11 cellular contexts compared by ENCODE assay signal in genomic region chr6:148466158-148466557, GRCh38.
DNase-seq lines count a peak whose midpoint lies in the region; ATAC-seq and TF ChIP-seq lines count a peak whose summit lies in the region.
"Had no signal": no experiment of that assay in that cellular context is flagged by ENCODE, and none has a peak within 500 bp of the region (broad histone marks: within the 10 kb centered on the region; RNA-seq: fewer than 3 reads in every experiment).

No MANE protein-coding gene starts in this region.

- H3K4me1 ChIP-seq in tibial nerve: peaks cover 0 to 66% (median 14%) of the 10 kb centered on the region in 4 donors

- no peak for TF ChIP-seq CTCF in neural crest cell (conservative IDR thresholded peaks at IDR 0.05)
- peak in 1 of 5 experiments; percentile 8 for TF ChIP-seq CTCF in tibial nerve (IDR thresholded peaks at IDR 0.05)
- no peak for TF ChIP-seq CTCF in CD4-positive, alpha-beta T cell (IDR thresholded peaks at IDR 0.05)

- CTCF ChIA-PET in CD4-positive, alpha-beta T cell (lab: Charles Lee): no interaction called here

- DNase-seq in Right ventricle myocardium inferior (ENCODE audit: missing footprints): no peak
- no peak for DNase-seq in cardiac septum (ENCODE audit: low spot score)
- no peak for DNase-seq in neural crest cell (ENCODE audit: low read depth, low spot score)
- no peak for DNase-seq in tibial nerve (ENCODE audit: low spot score in 2 of 2)
- DNase-seq in CD4-positive, alpha-beta T cell: no peak
- DNase-seq: activated CD4-positive, alpha-beta T cell treated with anti-CD3 and anti-CD28 coated beads, Interleukin-2, amount 50 U/mL, for 4 hours; activated T-cell treated with anti-CD3 and anti-CD28 coated beads, Interleukin-2, amount 50 U/mL, for 72 hours; amniotic stem cell had no signal

- intact Hi-C loops in Right ventricle myocardium inferior (cut with DNase I): no loop called here
- intact Hi-C loops in cardiac septum (cut with DNase I): no loop called here
- intact Hi-C loops in CD4-positive, alpha-beta T cell (cut with DNase I, micrococcal nuclease): loop anchor here in 1 of 2 experiments (10.0 kb wide), 1 partner anchor 321 kb away; no protein-coding TSS in a partner anchor

- peaks cover 66% of the 10 kb centered on the region for H3K4me1 Mint-ChIP-seq in neural crest cell
- H3K4me1 Mint-ChIP-seq in CD4-positive, alpha-beta T cell (ENCODE audit: low read depth): no peaks in the 10 kb centered on the region

- H3K9me3 Mint-ChIP-seq in neural crest cell: no peaks in the 10 kb centered on the region
- H3K9me3 Mint-ChIP-seq in CD4-positive, alpha-beta T cell: no peaks in the 10 kb centered on the region
- H3K9me3 Mint-ChIP-seq: activated T-cell treated with anti-CD3 and anti-CD28 coated beads, Interleukin-2, amount 50 U/mL, for 72 hours had no signal

- peak overlapping the region; percentile 80 for H3K27ac ChIP-seq in cingulate gyrus (ENCODE audit: low read depth, low read length)
- H3K27ac ChIP-seq in tibial nerve: peak overlapping the region in 3 of 4 donors; percentile 25 to 81 (median 69)
- no peak overlapping the region for H3K27ac ChIP-seq in CD4-positive, alpha-beta T cell (ENCODE audit: low read depth, low read length)

- POLR2A ChIA-PET in CD4-positive, alpha-beta T cell (lab: Charles Lee): no interaction called here

- no peak overlapping the region for H3K27ac Mint-ChIP-seq in neural crest cell (ENCODE audit: unreplicated experiment)
- no peak overlapping the region for H3K27ac Mint-ChIP-seq in CD4-positive, alpha-beta T cell
- H3K27ac Mint-ChIP-seq: activated T-cell treated with anti-CD3 and anti-CD28 coated beads, Interleukin-2, amount 50 U/mL, for 72 hours had no signal

- H3K36me3 ChIP-seq in tibial nerve: no peaks in the 10 kb centered on the region

- no peaks in the 10 kb centered on the region for H3K27me3 ChIP-seq in tibial nerve
- peaks cover 5% of the 10 kb centered on the region for H3K27me3 ChIP-seq in CD4-positive, alpha-beta T cell (ENCODE audit: control insufficient read depth, insufficient read depth, low read length)

- H3K36me3 Mint-ChIP-seq in neural crest cell (ENCODE audit: low read depth): peaks cover 4% of the 10 kb centered on the region
- no peaks in the 10 kb centered on the region for H3K36me3 Mint-ChIP-seq in CD4-positive, alpha-beta T cell (ENCODE audit: low read depth)

- no peaks in the 10 kb centered on the region for H3K27me3 Mint-ChIP-seq in neural crest cell (ENCODE audit: low read depth)
- peaks cover 34% of the 10 kb centered on the region for H3K27me3 Mint-ChIP-seq in CD4-positive, alpha-beta T cell

- TF ChIP-seq POLR2A in tibial nerve (IDR thresholded peaks at IDR 0.05): no peak

- H3K4me3 ChIP-seq in tibial nerve: no peak overlapping the region

- ATAC-seq in Right ventricle myocardium inferior (peak; percentile 37), HG03460 (IDR thresholded peaks at IDR 0.05; ENCODE audit: unreplicated experiment) (no peak), GM19395 (IDR thresholded peaks at IDR 0.05; ENCODE audit: unreplicated experiment) (no peak)
- no peak for ATAC-seq in CD4-positive, alpha-beta T cell (ENCODE audit: poor library complexity)
- ATAC-seq: activated T-cell treated with anti-CD3 and anti-CD28 coated beads, Interleukin-2, amount 50 U/mL, for 72 hours had no signal

- TF ChIP-seq EP300 in tibial nerve (IDR thresholded peaks at IDR 0.05): no peak

- 46 to 47% methylated on average over 4 of the region's 4 CpGs for WGBS in tibial nerve, 2 donors

- no peaks in the 10 kb centered on the region for H3K9me3 ChIP-seq in tibial nerve
- H3K9me3 ChIP-seq in CD4-positive, alpha-beta T cell (ENCODE audit: control insufficient read depth, low read length): no peaks in the 10 kb centered on the region

- peak overlapping the region; percentile 2 for H3K4me3 Mint-ChIP-seq in neural crest cell
- H3K4me3 Mint-ChIP-seq in CD4-positive, alpha-beta T cell: no peak overlapping the region
- H3K4me3 Mint-ChIP-seq: activated T-cell treated with anti-CD3 and anti-CD28 coated beads, Interleukin-2, amount 50 U/mL, for 72 hours had no signal
